In the genomic region with DNA sequence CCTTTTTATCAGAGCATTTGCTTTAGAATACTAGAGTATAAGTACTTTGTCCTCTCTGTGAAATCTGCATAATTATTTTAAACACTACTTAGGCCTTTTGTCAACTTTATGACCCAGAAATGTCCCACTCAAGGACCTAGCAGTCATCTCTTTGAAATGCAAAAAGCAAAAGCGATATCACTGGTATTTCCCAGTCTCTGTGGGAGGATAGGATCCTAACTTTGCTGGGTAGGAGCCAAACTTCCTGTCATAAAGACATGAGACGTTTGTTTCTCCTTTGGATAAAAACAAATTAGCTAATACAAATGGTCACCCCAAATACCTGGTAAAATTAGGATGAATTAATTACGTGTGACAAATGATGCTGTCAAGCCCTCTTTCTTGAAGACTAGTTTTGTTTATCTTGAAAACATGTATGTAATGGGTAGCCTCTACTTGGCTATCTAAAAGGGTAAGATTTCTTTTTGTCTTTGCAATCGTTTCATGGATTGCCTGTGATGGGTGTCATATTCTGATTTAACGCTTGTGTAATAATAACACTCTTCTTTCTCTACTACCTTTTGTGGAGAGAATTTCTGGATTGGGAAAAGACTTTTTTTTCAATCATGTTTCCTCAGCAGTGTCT, we compare ENCODE assay signal across 23 cellular contexts. TPM values are rescaled to one million over a fixed set of nuclear protein-coding genes. Genes with fewer than 3 reads are reported as not detected.
DNase-seq lines count a peak whose midpoint lies in the region; ATAC-seq and TF ChIP-seq lines count a peak whose summit lies in the region.
"Had no signal": no experiment of that assay in that cellular context is flagged by ENCODE, and none has a peak within 500 bp of the region (broad histone marks: within the 10 kb centered on the region; RNA-seq: fewer than 3 reads in every experiment).

No MANE protein-coding gene starts in this region.

- H2BK5ac ChIP-seq in mesendoderm (ENCODE audit: low read length), result no peak overlapping the region

- no peaks in the 10 kb centered on the region for H3K36me3 Mint-ChIP-seq in activated T-cell treated with anti-CD3 and anti-CD28 coated beads, Interleukin-2, amount 50 U/mL, for 72 hours (ENCODE audit: insufficient read depth in 2 of 2)
- no peaks in the 10 kb centered on the region for H3K36me3 Mint-ChIP-seq in glutamatergic neuron (ENCODE audit: unreplicated experiment)
- no peaks in the 10 kb centered on the region for H3K36me3 Mint-ChIP-seq in CD14-positive monocyte
- H3K36me3 Mint-ChIP-seq: CD8-positive, alpha-beta T cell had no signal

- H3K56ac ChIP-seq in mesendoderm (ENCODE audit: low read length), result no peak overlapping the region

- H2AK5ac ChIP-seq in mesendoderm (ENCODE audit: low read length), result no peak overlapping the region

- no peaks in the 10 kb centered on the region for H3K4me1 Mint-ChIP-seq in activated T-cell treated with anti-CD3 and anti-CD28 coated beads, Interleukin-2, amount 50 U/mL, for 72 hours (ENCODE audit: low read depth)
- H3K4me1 Mint-ChIP-seq in glutamatergic neuron (ENCODE audit: low read depth, unreplicated experiment), result no peaks in the 10 kb centered on the region
- no peaks in the 10 kb centered on the region for H3K4me1 Mint-ChIP-seq in CD14-positive monocyte
- H3K4me1 Mint-ChIP-seq: stimulated activated effector memory CD8-positive, alpha-beta T cell treated with anti-CD3 and anti-CD28 coated beads, Interleukin-12 subunit alpha, Interleukin-12 subunit beta, amount 100 ng/mL, for 72 hours had no signal

- H3K4me3 ChIP-seq in HUES48 (ENCODE audit: low read depth, low read length) (no peak overlapping the region; the same call in 1 of the 2 replicates), choroid plexus epithelial cell (ENCODE audit: low read depth, low read length) (no peak overlapping the region), mesendoderm (ENCODE audit: low read length) (no peak overlapping the region)
- H3K4me3 ChIP-seq: SJCRH30, testis had no signal

- no peaks in the 10 kb centered on the region for H3K79me1 ChIP-seq in mesendoderm (ENCODE audit: low read length)

- no peak overlapping the region for H3K4ac ChIP-seq in mesendoderm (ENCODE audit: low read depth, low read length)

- H3K27me3 Mint-ChIP-seq in activated T-cell treated with anti-CD3 and anti-CD28 coated beads, Interleukin-2, amount 50 U/mL, for 72 hours (ENCODE audit: low read depth), result peaks cover 16% of the 10 kb centered on the region
- H3K27me3 Mint-ChIP-seq in glutamatergic neuron (ENCODE audit: unreplicated experiment) (no peaks in the 10 kb centered on the region), CD14-positive monocyte (ENCODE audit: low read depth in 3 of 3) (peaks cover 0 to 8% (median 4%) of the 10 kb centered on the region in 3 donors)

- no peaks in the 10 kb centered on the region for H3K9me3 ChIP-seq in HUES48 (ENCODE audit: control insufficient read depth, insufficient read depth, low read length)
- H3K9me3 ChIP-seq: SJCRH30, testis had no signal

- H3K27me3 ChIP-seq in HUES48 (ENCODE audit: control insufficient read depth, insufficient read depth, low read length) (peaks cover 14% of the 10 kb centered on the region), mesendoderm (ENCODE audit: insufficient read depth, low read length, poor library complexity) (no peaks in the 10 kb centered on the region)
- H3K27me3 ChIP-seq: SJCRH30, testis had no signal

- no peak overlapping the region for H4K8ac ChIP-seq in mesendoderm (ENCODE audit: low read depth, low read length)

- no peaks in the 10 kb centered on the region for H3K79me2 ChIP-seq in mesendoderm (ENCODE audit: control insufficient read depth, insufficient read depth, low read length)

- no peak overlapping the region for H3K18ac ChIP-seq in mesendoderm (ENCODE audit: low read length)

- H3K36me3 ChIP-seq in HUES48 (ENCODE audit: control insufficient read depth, insufficient read depth, low read length), result no peaks in the 10 kb centered on the region
- no peaks in the 10 kb centered on the region for H3K36me3 ChIP-seq in mesendoderm (ENCODE audit: control insufficient read depth, insufficient read depth, low read length)
- H3K36me3 ChIP-seq: SJCRH30, WERI-Rb-1 had no signal

- H3K4me3 Mint-ChIP-seq in activated T-cell treated with anti-CD3 and anti-CD28 coated beads, Interleukin-2, amount 50 U/mL, for 72 hours, result no peak overlapping the region
- H3K4me3 Mint-ChIP-seq in glutamatergic neuron (ENCODE audit: unreplicated experiment) (no peak overlapping the region), CD14-positive monocyte (no peak overlapping the region)
- H3K4me3 Mint-ChIP-seq: CD8-positive, alpha-beta T cell; endodermal cell; neural crest cell; stimulated activated effector memory CD8-positive, alpha-beta T cell treated with anti-CD3 and anti-CD28 coated beads, Interleukin-12 subunit alpha, Interleukin-12 subunit beta, amount 100 ng/mL, for 72 hours had no signal

- in situ Hi-C loops in ACHN (cut with HindIII; ENCODE audit: low pct_ligation_motif_present, low pct_unique_long_range_greater_than_20kb, low sequenced_read_pairs), result no loop called here

- H3K23ac ChIP-seq in mesendoderm (ENCODE audit: low read length), result no peak overlapping the region

- WGBS in mesendoderm (ENCODE audit: extremely low coverage, insufficient coverage, low lambda C conversion rate), result no CpG with 5 or more reads among the region's 5 CpGs

- H3K4me1 ChIP-seq in HUES48 (ENCODE audit: control insufficient read depth, insufficient read depth, low read length) (peaks cover 29% of the 10 kb centered on the region), mesendoderm (ENCODE audit: control insufficient read depth, low read depth, low read length) (no peaks in the 10 kb centered on the region)
- H3K4me1 ChIP-seq: SJCRH30, testis had no signal

- H4K5ac ChIP-seq in mesendoderm (ENCODE audit: low read length), result no peak overlapping the region

- peak; percentile 43 for DNase-seq in ACHN
- DNase-seq in choroid plexus epithelial cell (ENCODE audit: low read depth), result peak; percentile 27
- DNase-seq in mesendoderm, result peak; percentile 87
- DNase-seq in activated T-cell treated with anti-CD3 and anti-CD28 coated beads, Interleukin-2, amount 50 U/mL, for 72 hours, result no peak
- DNase-seq in glutamatergic neuron, result no peak
- no peak for DNase-seq in AG08396 (ENCODE audit: low spot score)
- no peak for DNase-seq in CD14-positive monocyte (ENCODE audit: low spot score)
- DNase-seq: activated CD4-positive, alpha-beta T cell treated with anti-CD3 and anti-CD28 coated beads, Interleukin-2, amount 50 U/mL, for 48 hours; activated naive CD4-positive, alpha-beta T cell; CD8-positive, alpha-beta T cell; endodermal cell; GOT3; hypothalamus; left colon; NCI-H1417 treated with DMSO at 0.1 percent for 48 hours; NCI-H2171 treated with DMSO at 0.1 percent for 48 hours; SJCRH30; T-helper 2 cell; testis; WERI-Rb-1 had no signal

- TF ChIP-seq CTCF in choroid plexus epithelial cell (conservative IDR thresholded peaks at IDR 0.05; ENCODE audit: low read depth, low read length), result no peak
- TF ChIP-seq CTCF in glutamatergic neuron (IDR thresholded peaks at IDR 0.05; ENCODE audit: partially characterized antibody, unreplicated experiment), result no peak
- no peak for TF ChIP-seq CTCF in CD14-positive monocyte (IDR thresholded peaks at IDR 0.05)

- no peak for ATAC-seq in activated T-cell treated with anti-CD3 and anti-CD28 coated beads, Interleukin-2, amount 50 U/mL, for 72 hours (replicated peaks in 1 of 2)
- ATAC-seq: CD8-positive, alpha-beta T cell; left colon; stimulated activated effector memory CD8-positive, alpha-beta T cell treated with anti-CD3 and anti-CD28 coated beads, Interleukin-12 subunit alpha, Interleukin-12 subunit beta, amount 100 ng/mL, for 72 hours had no signal

- no peak overlapping the region for H2BK15ac ChIP-seq in mesendoderm (replicated peaks; ENCODE audit: low read depth)

- no peak overlapping the region for H2BK120ac ChIP-seq in mesendoderm (ENCODE audit: low read depth, low read length)

- no peaks in the 10 kb centered on the region for H3K9me3 Mint-ChIP-seq in activated T-cell treated with anti-CD3 and anti-CD28 coated beads, Interleukin-2, amount 50 U/mL, for 72 hours
- H3K9me3 Mint-ChIP-seq in glutamatergic neuron (ENCODE audit: unreplicated experiment), result no peaks in the 10 kb centered on the region
- H3K9me3 Mint-ChIP-seq in CD14-positive monocyte, result peaks cover 0 to 4% (median 2%) of the 10 kb centered on the region in 7 donors
- H3K9me3 Mint-ChIP-seq: endodermal cell; stimulated activated effector memory CD8-positive, alpha-beta T cell treated with anti-CD3 and anti-CD28 coated beads, Interleukin-12 subunit alpha, Interleukin-12 subunit beta, amount 100 ng/mL, for 72 hours had no signal

- H3K9ac ChIP-seq in HUES48 (ENCODE audit: low read depth, low read length), result no peak overlapping the region
- no peak overlapping the region for H3K9ac ChIP-seq in mesendoderm (ENCODE audit: low read length)

- H3K4me2 ChIP-seq in mesendoderm (ENCODE audit: low read length), result no peak overlapping the region

- no peak overlapping the region for H3K27ac Mint-ChIP-seq in activated T-cell treated with anti-CD3 and anti-CD28 coated beads, Interleukin-2, amount 50 U/mL, for 72 hours
- no peak overlapping the region for H3K27ac Mint-ChIP-seq in glutamatergic neuron (ENCODE audit: unreplicated experiment)
- no peak overlapping the region for H3K27ac Mint-ChIP-seq in CD14-positive monocyte
- H3K27ac Mint-ChIP-seq: CD8-positive, alpha-beta T cell; endodermal cell; stimulated activated effector memory CD8-positive, alpha-beta T cell treated with anti-CD3 and anti-CD28 coated beads, Interleukin-12 subunit alpha, Interleukin-12 subunit beta, amount 100 ng/mL, for 72 hours had no signal

- intact Hi-C loops in CD14-positive monocyte (cut with micrococcal nuclease), result no loop called here

- H3K27ac ChIP-seq in HUES48 (ENCODE audit: low read depth, low read length), result peak overlapping the region; percentile 64
- no peak overlapping the region for H3K27ac ChIP-seq in mesendoderm (ENCODE audit: low read depth, low read length)
- H3K27ac ChIP-seq: SJCRH30, testis, WERI-Rb-1 had no signal

RNA-seq across cellular contexts. Expression of gene DCDC2, which starts 36.2 kb away (rescaled TPM):
- polyA plus RNA-seq in mesendoderm (2013, experiment 1 of 2), result 0.11 TPM
- polyA plus RNA-seq in mesendoderm (2013, experiment 2 of 2), result 0.08 TPM
- under 1 TPM in 1 of 2 donors, not detected in 1; 0.12 TPM for total RNA-seq in activated T-cell treated with anti-CD3 and anti-CD28 coated beads, Interleukin-2, amount 50 U/mL, for 72 hours
- not detected for total RNA-seq in glutamatergic neuron (ENCODE audit: unreplicated experiment)
- not detected for polyA plus RNA-seq in CD14-positive monocyte
- total RNA-seq: CD8-positive, alpha-beta T cell had no signal

Comparison
In these comparisons a context has a peak if more than half of its experiments do, and no peak if none do; other contexts are left out.
1. DNase-seq: peak in ACHN (single experiment), choroid plexus epithelial cell (single experiment) and mesendoderm (single experiment); none in activated T-cell treated with anti-CD3 and anti-CD28 coated beads, Interleukin-2, amount 50 U/mL, for 72 hours (0 of 2), glutamatergic neuron (single experiment), AG08396 (single experiment) and CD14-positive monocyte (single experiment).